ENCODE assay signal across 8 cellular contexts in genomic region chr2:64404743-64405142, GRCh38. TPM values are rescaled to one million over a fixed set of nuclear protein-coding genes. Genes with fewer than 3 reads are reported as not detected.
DNase-seq lines count a peak whose midpoint lies in the region; ATAC-seq and TF ChIP-seq lines count a peak whose summit lies in the region.

No MANE protein-coding gene starts in this region.

- peak overlapping the region; percentile 91 for H3K27ac ChIP-seq in ascending aorta

- H3K4me3 Mint-ChIP-seq in osteocyte (ENCODE audit: unreplicated experiment) = no peak overlapping the region

- TF ChIP-seq CTCF in ascending aorta (IDR thresholded peaks at IDR 0.05) = no peak
- TF ChIP-seq CTCF in osteocyte (IDR thresholded peaks at IDR 0.05) = no peak
- no peak for TF ChIP-seq CTCF in lower leg skin (IDR thresholded peaks at IDR 0.05)

- peak overlapping the region; percentile 88 for H3K27ac Mint-ChIP-seq in osteocyte (ENCODE audit: unreplicated experiment)

- WGBS in lower leg skin, 2 donors = 26 to 47% methylated on average over 9 of the region's 9 CpGs

- peaks cover 18% of the 10 kb centered on the region in 2 donors for H3K4me1 ChIP-seq in ascending aorta

- ATAC-seq in left ventricle myocardium superior (peak; percentile 23), GM18858 (IDR thresholded peaks at IDR 0.05; ENCODE audit: unreplicated experiment) (no peak)

- no peaks in the 10 kb centered on the region for H3K27me3 ChIP-seq in ascending aorta

- no peaks in the 10 kb centered on the region for H3K36me3 ChIP-seq in ascending aorta

- H3K9me3 ChIP-seq in ascending aorta = no peaks in the 10 kb centered on the region

- peaks cover 22% of the 10 kb centered on the region for H3K4me1 Mint-ChIP-seq in osteocyte (ENCODE audit: unreplicated experiment)

- no peak for TF ChIP-seq POLR2A in lower leg skin (IDR thresholded peaks at IDR 0.05)

- intact Hi-C loops in ascending aorta (cut with DNase I) = loop anchor here (2.0 kb wide), 2 partner anchors 44 to 74 kb away; no protein-coding TSS in a partner anchor
- intact Hi-C loops in left ventricle myocardium superior (cut with micrococcal nuclease) = loop anchor here (5.0 kb wide), 1 partner anchor 48 kb away; the partner anchor contains the start of gene LGALSL
- intact Hi-C loops in lower leg skin (cut with DNase I; ENCODE audit: low total_unique reads) = no loop called here

- H3K36me3 Mint-ChIP-seq in osteocyte (ENCODE audit: unreplicated experiment) = no peaks in the 10 kb centered on the region

- no peaks in the 10 kb centered on the region for H3K9me3 Mint-ChIP-seq in osteocyte (ENCODE audit: unreplicated experiment)

- DNase-seq in COLO829 (ENCODE audit: low spot score) = peak; percentile 29
- peak in 1 of 2 donors; percentile 78 for DNase-seq in ascending aorta (ENCODE audit: low spot score in 2 of 2)
- peak; percentile 30 for DNase-seq in left ventricle myocardium superior
- DNase-seq in osteocyte (ENCODE audit: extremely low spot score, unreplicated experiment) = peak; percentile 57
- no peak for DNase-seq in DMS114 treated with DMSO at 0.1 percent for 48 hours (lab: John Stamatoyannopoulos, UW; ENCODE audit: unreplicated experiment)
- DNase-seq in C1 segment of cervical spinal cord (lab: John Stamatoyannopoulos, UW) = no peak
- DNase-seq in lower leg skin (ENCODE audit: low spot score in 2 of 2) = no peak

- H3K27me3 Mint-ChIP-seq in osteocyte (ENCODE audit: unreplicated experiment) = peaks cover 12% of the 10 kb centered on the region

- peak overlapping the region in 1 of 2 donors; percentile 32 for H3K4me3 ChIP-seq in ascending aorta
- no peak overlapping the region for H3K4me3 ChIP-seq in lower leg skin (ENCODE audit: low read depth, poor library complexity, severe bottlenecking)

RNA-seq across cellular contexts. Expression of gene LGALSL, which starts 49.2 kb away (rescaled TPM):
- total RNA-seq in ascending aorta (35.4 TPM), left ventricle myocardium superior (5.8 TPM), osteocyte (7.4 and 9.5 TPM in 2 replicates), lower leg skin (100 to 1,000 TPM in 3 of 4 donors, 10 to 100 TPM in 1; 81.9 to 231 (median 169) TPM)

Comparison
In these comparisons a context has a peak if more than half of its experiments do, and no peak if none do; other contexts are left out.
1. DNase-seq: peak in COLO829 (single experiment), left ventricle myocardium superior (single experiment) and osteocyte (single experiment); none in DMS114 treated with DMSO at 0.1 percent for 48 hours (single experiment), C1 segment of cervical spinal cord (0 of 14) and lower leg skin (0 of 2).